Comparison of ENCODE assay signal across 1 cellular context in genomic region chr18:63971320-63972071, GRCh38.
TF ChIP-seq lines count a peak whose summit lies in the region.

No MANE protein-coding gene starts in this region.

TF ChIP-seq in HepG2, 621 proteins besides CTCF, POLR2A, EP300 and RAD21 (continued from another document):
- no peak for TF ChIP-seq HBP1 (CRISPR knock-in tag; IDR thresholded peaks at IDR 0.05; ENCODE audit: low read depth)
- TF ChIP-seq ZNF512B (CRISPR knock-in tag; IDR thresholded peaks at IDR 0.05; ENCODE audit: borderline replicate concordance): no peak
- TF ChIP-seq SETDB1 (CRISPR knock-in tag; IDR thresholded peaks at IDR 0.05; ENCODE audit: borderline replicate concordance): no peak
- TF ChIP-seq CBFB (CRISPR knock-in tag; IDR thresholded peaks at IDR 0.05): no peak
- TF ChIP-seq ARNT (IDR thresholded peaks at IDR 0.05): no peak
- no peak for TF ChIP-seq ZNF660 (CRISPR knock-in tag; IDR thresholded peaks at IDR 0.05; ENCODE audit: borderline replicate concordance, low read depth)
- no peak for TF ChIP-seq TGIF2 (CRISPR knock-in tag; IDR thresholded peaks at IDR 0.05)
- no peak for TF ChIP-seq ZNF558 (CRISPR knock-in tag; IDR thresholded peaks at IDR 0.05; ENCODE audit: borderline replicate concordance)
- no peak for TF ChIP-seq KLF12 (CRISPR knock-in tag; IDR thresholded peaks at IDR 0.05; ENCODE audit: borderline replicate concordance)
- TF ChIP-seq ZFP82 (CRISPR knock-in tag; IDR thresholded peaks at IDR 0.05; ENCODE audit: borderline replicate concordance): no peak
